ENCODE assay signal across 8 cellular contexts in genomic region chr4:153205757-153206156, GRCh38.
DNase-seq lines count a peak whose midpoint lies in the region; ATAC-seq lines count a peak whose summit lies in the region.

No MANE protein-coding gene starts in this region.

- peak; percentile 42 for DNase-seq in HPDE6-E6E7 (ENCODE audit: extremely low spot score)
- peak; percentile 33 to 46 for DNase-seq in activated CD4-positive, alpha-beta T cell treated with anti-CD3 and anti-CD28 coated beads, Interleukin-2, amount 50 U/mL, for 48 hours
- peak; percentile 53 for DNase-seq in glomerular visceral epithelial cell (ENCODE audit: extremely low spot score)
- DNase-seq in stimulated activated CD4-positive, alpha-beta T cell treated with anti-CD3 and anti-CD28 coated beads, Interleukin-4, amount 100 ng/mL, for 1 hour = peak; percentile 14
- no peak for DNase-seq in NCI-H146 treated with DMSO at 0.1 percent for 48 hours (lab: John Stamatoyannopoulos, UW; ENCODE audit: unreplicated experiment)

- ATAC-seq in GM19351 (IDR thresholded peaks at IDR 0.05; ENCODE audit: unreplicated experiment) (no peak), HG03354 (IDR thresholded peaks at IDR 0.05; ENCODE audit: poor library complexity, severe bottlenecking, unreplicated experiment) (no peak), HG03460 (IDR thresholded peaks at IDR 0.05; ENCODE audit: unreplicated experiment) (no peak)
